19 cellular contexts compared by ENCODE assay signal in genomic region chr12:15924956-15925355, GRCh38. TPM values are rescaled to one million over a fixed set of nuclear protein-coding genes. Genes with fewer than 3 reads are reported as not detected.
DNase-seq lines count a peak whose midpoint lies in the region; ATAC-seq, FAIRE-seq and TF ChIP-seq lines count a peak whose summit lies in the region.
"Had no signal": no experiment of that assay in that cellular context is flagged by ENCODE, and none has a peak within 500 bp of the region (broad histone marks: within the 10 kb centered on the region; RNA-seq: fewer than 3 reads in every experiment).

No MANE protein-coding gene starts in this region.

- peaks cover 36% of the 10 kb centered on the region for H3K79me2 ChIP-seq in astrocyte (ENCODE audit: insufficient read depth, low read length)

- no peaks in the 10 kb centered on the region for H3K9me3 Mint-ChIP-seq in astrocyte (ENCODE audit: unreplicated experiment)
- no peaks in the 10 kb centered on the region for H3K9me3 Mint-ChIP-seq in activated T-helper 2 cell treated with anti-CD3 and anti-CD28 coated beads, Interferon-gamma antibody, Interleukin-2, Interleukin-4, amounts not matched to agents 10 μg/mL and 5 μg/mL and 100 μg/mL, durations not matched to agents 14 hours and 24 hours and 36 hours
- H3K9me3 Mint-ChIP-seq: CD8-positive, alpha-beta memory T cell had no signal

- H3K27me3 ChIP-seq in astrocyte (ENCODE audit: insufficient read depth, low read length), result no peaks in the 10 kb centered on the region

- H3K27me3 Mint-ChIP-seq in astrocyte (ENCODE audit: low read depth, unreplicated experiment), result no peaks in the 10 kb centered on the region
- no peaks in the 10 kb centered on the region for H3K27me3 Mint-ChIP-seq in activated T-helper 2 cell treated with anti-CD3 and anti-CD28 coated beads, Interferon-gamma antibody, Interleukin-2, Interleukin-4, amounts not matched to agents 10 μg/mL and 5 μg/mL and 100 μg/mL, durations not matched to agents 14 hours and 24 hours and 36 hours (ENCODE audit: low read depth)
- H3K27me3 Mint-ChIP-seq: B cell; CD4-positive, CD25-positive, alpha-beta regulatory T cell; CD8-positive, alpha-beta memory T cell; IgD-negative memory B cell had no signal

- no peaks in the 10 kb centered on the region for H3K36me3 Mint-ChIP-seq in astrocyte (ENCODE audit: low read depth, unreplicated experiment)
- H3K36me3 Mint-ChIP-seq in activated T-helper 2 cell treated with anti-CD3 and anti-CD28 coated beads, Interferon-gamma antibody, Interleukin-2, Interleukin-4, amounts not matched to agents 10 μg/mL and 5 μg/mL and 100 μg/mL, durations not matched to agents 14 hours and 24 hours and 36 hours (ENCODE audit: low read depth), result no peaks in the 10 kb centered on the region

- H3K36me3 ChIP-seq in astrocyte (ENCODE audit: insufficient read depth, low read length) (no peaks in the 10 kb centered on the region), mesodermal cell (ENCODE audit: control insufficient read depth, insufficient read depth, low read length) (no peaks in the 10 kb centered on the region)
- H3K36me3 ChIP-seq: HAP-1 had no signal

- no peak overlapping the region for H3K9ac ChIP-seq in astrocyte (ENCODE audit: low read length)

- H2AFZ ChIP-seq in astrocyte (ENCODE audit: low read depth, low read length), result no peak overlapping the region

- intact Hi-C loops in activated T-helper 2 cell treated with anti-CD3 and anti-CD28 coated beads, Interferon-gamma antibody, Interleukin-2, Interleukin-4, amounts not matched to agents 10 μg/mL and 5 μg/mL and 100 μg/mL, durations not matched to agents 14 hours and 24 hours and 36 hours (cut with micrococcal nuclease), result no loop called here

- no peak overlapping the region for H3K4me3 Mint-ChIP-seq in astrocyte (ENCODE audit: unreplicated experiment)
- no peak overlapping the region for H3K4me3 Mint-ChIP-seq in activated T-helper 2 cell treated with anti-CD3 and anti-CD28 coated beads, Interferon-gamma antibody, Interleukin-2, Interleukin-4, amounts not matched to agents 10 μg/mL and 5 μg/mL and 100 μg/mL, durations not matched to agents 14 hours and 24 hours and 36 hours (ENCODE audit: low read depth)
- H3K4me3 Mint-ChIP-seq: B cell; CD4-positive, CD25-positive, alpha-beta regulatory T cell; CD8-positive, alpha-beta memory T cell had no signal

- no peak overlapping the region for H3K4me2 ChIP-seq in astrocyte (ENCODE audit: low read length)

- WGBS in mesodermal cell (ENCODE audit: insufficient coverage in 2 of 2), 2 experiments, result no CpG with 5 or more reads among the region's 1 CpG

- no peak for TF ChIP-seq POLR2A in GM12891 (IDR thresholded peaks at IDR 0.05; ENCODE audit: low read depth, low read length)

- H3K9me3 ChIP-seq in astrocyte (ENCODE audit: insufficient read depth, low read depth, low read length) (no peaks in the 10 kb centered on the region), mesodermal cell (ENCODE audit: control insufficient read depth, low read length) (no peaks in the 10 kb centered on the region)
- H3K9me3 ChIP-seq: HAP-1 had no signal

- peak; percentile 69 for FAIRE-seq in GM12891 (lab: Jason Lieb, UNC)
- no peak for FAIRE-seq in astrocyte (lab: Jason Lieb, UNC)
- FAIRE-seq: H1 had no signal

- no peak for TF ChIP-seq CTCF in astrocyte (IDR thresholded peaks at IDR 0.05; ENCODE audit: insufficient read depth, low read depth, low read length)

- peaks cover 46% of the 10 kb centered on the region for H3K4me1 Mint-ChIP-seq in astrocyte (ENCODE audit: low read depth, unreplicated experiment)
- H3K4me1 Mint-ChIP-seq in activated T-helper 2 cell treated with anti-CD3 and anti-CD28 coated beads, Interferon-gamma antibody, Interleukin-2, Interleukin-4, amounts not matched to agents 10 μg/mL and 5 μg/mL and 100 μg/mL, durations not matched to agents 14 hours and 24 hours and 36 hours (ENCODE audit: low read depth), result no peaks in the 10 kb centered on the region

- ATAC-seq in HG03460 (IDR thresholded peaks at IDR 0.05; ENCODE audit: unreplicated experiment), result no peak

- H3K27ac ChIP-seq in astrocyte (ENCODE audit: low read depth, low read length) (no peak overlapping the region), mesodermal cell (ENCODE audit: low read depth, low read length, severe bottlenecking) (peak overlapping the region; percentile 41)
- H3K27ac ChIP-seq: HL-60 had no signal

- no peak for DNase-seq in GM12891 (ENCODE audit: insufficient read length, low spot score)
- DNase-seq in astrocyte (ENCODE audit: low read depth), result no peak
- no peak for DNase-seq in activated T-helper 2 cell treated with anti-CD3 and anti-CD28 coated beads, Interferon-gamma antibody, Interleukin-2, Interleukin-4, amounts not matched to agents 10 μg/mL and 5 μg/mL and 100 μg/mL, durations not matched to agents 14 hours and 24 hours and 36 hours (ENCODE audit: low spot score)
- no peak for DNase-seq in NCI-H146 treated with DMSO at 0.1 percent for 48 hours (lab: John Stamatoyannopoulos, UW; ENCODE audit: unreplicated experiment)
- no peak for DNase-seq in SHP77 (lab: John Stamatoyannopoulos, UW)
- DNase-seq: C1 segment of cervical spinal cord; CD4-positive, CD25-positive, alpha-beta regulatory T cell; CD8-positive, alpha-beta memory T cell; DMS153; DMS79; GF-D8; KBM-7 had no signal

- H3K4me1 ChIP-seq in astrocyte (ENCODE audit: insufficient read depth, low read length), result peaks cover 21% of the 10 kb centered on the region
- H3K4me1 ChIP-seq in mesodermal cell (ENCODE audit: control insufficient read depth, insufficient read depth, low read length, poor library complexity, severe bottlenecking), result peaks cover 52% of the 10 kb centered on the region

- peak overlapping the region; percentile 50 for H3K27ac Mint-ChIP-seq in astrocyte (ENCODE audit: unreplicated experiment)
- no peak overlapping the region for H3K27ac Mint-ChIP-seq in activated T-helper 2 cell treated with anti-CD3 and anti-CD28 coated beads, Interferon-gamma antibody, Interleukin-2, Interleukin-4, amounts not matched to agents 10 μg/mL and 5 μg/mL and 100 μg/mL, durations not matched to agents 14 hours and 24 hours and 36 hours
- H3K27ac Mint-ChIP-seq: B cell; CD4-positive, CD25-positive, alpha-beta regulatory T cell; CD8-positive, alpha-beta memory T cell had no signal

- H3K4me3 ChIP-seq in astrocyte (ENCODE audit: insufficient read depth, low read depth, low read length), result no peak overlapping the region
- no peak overlapping the region for H3K4me3 ChIP-seq in mesodermal cell (ENCODE audit: extremely low read depth, insufficient read depth, low read length, poor library complexity, severe bottlenecking)
- H3K4me3 ChIP-seq: HAP-1 had no signal

- no peaks in the 10 kb centered on the region for H4K20me1 ChIP-seq in astrocyte (ENCODE audit: insufficient read depth, low read length)

TF ChIP-seq in GM12891, 5 proteins besides CTCF, POLR2A, EP300 and RAD21:
- TF ChIP-seq SPI1 (IDR thresholded peaks at IDR 0.05; ENCODE audit: low read depth, low read length), result no peak
- TF ChIP-seq POLR2AphosphoS5 (IDR thresholded peaks at IDR 0.05; ENCODE audit: low read depth, low read length), result no peak
- no peak for TF ChIP-seq PAX5 (IDR thresholded peaks at IDR 0.05; ENCODE audit: insufficient read depth, low read length, severe bottlenecking)
- TF ChIP-seq TAF1 (IDR thresholded peaks at IDR 0.05; ENCODE audit: low read depth, low read length), result no peak
- TF ChIP-seq POU2F2 (IDR thresholded peaks at IDR 0.05; ENCODE audit: low read depth, low read length), result no peak

RNA-seq across cellular contexts. Expression of gene DERA, which starts 13.8 kb away (rescaled TPM):
- polyA plus RNA-seq in GM12891 (2012; ENCODE audit: low read depth, missing spikeins), result 31.0 TPM
- 30.0 and 40.1 TPM in 2 replicates for total RNA-seq in astrocyte
- polyA plus RNA-seq in mesodermal cell (2013, experiment 1 of 2), result 59.1 TPM
- polyA plus RNA-seq in mesodermal cell (2013, experiment 2 of 2), result 54.6 TPM
- total RNA-seq in activated T-helper 2 cell treated with anti-CD3 and anti-CD28 coated beads, Interferon-gamma antibody, Interleukin-2, Interleukin-4, amounts not matched to agents 10 μg/mL and 5 μg/mL and 100 μg/mL, durations not matched to agents 14 hours and 24 hours and 36 hours, result 21.4 and 21.9 TPM in 2 replicates

RNA-seq across cellular contexts. Expression of gene STRAP, which starts 42.8 kb away (rescaled TPM):
- 91.2 TPM for polyA plus RNA-seq in GM12891 (2012; ENCODE audit: low read depth, missing spikeins)
- 227 and 241 TPM in 2 replicates for total RNA-seq in astrocyte
- polyA plus RNA-seq in mesodermal cell (2013, experiment 1 of 2), result 219 TPM
- 227 TPM for polyA plus RNA-seq in mesodermal cell (2013, experiment 2 of 2)
- 144 TPM in 2 replicates for total RNA-seq in activated T-helper 2 cell treated with anti-CD3 and anti-CD28 coated beads, Interferon-gamma antibody, Interleukin-2, Interleukin-4, amounts not matched to agents 10 μg/mL and 5 μg/mL and 100 μg/mL, durations not matched to agents 14 hours and 24 hours and 36 hours
